16 cellular contexts compared by ENCODE assay signal in the genomic region with DNA sequence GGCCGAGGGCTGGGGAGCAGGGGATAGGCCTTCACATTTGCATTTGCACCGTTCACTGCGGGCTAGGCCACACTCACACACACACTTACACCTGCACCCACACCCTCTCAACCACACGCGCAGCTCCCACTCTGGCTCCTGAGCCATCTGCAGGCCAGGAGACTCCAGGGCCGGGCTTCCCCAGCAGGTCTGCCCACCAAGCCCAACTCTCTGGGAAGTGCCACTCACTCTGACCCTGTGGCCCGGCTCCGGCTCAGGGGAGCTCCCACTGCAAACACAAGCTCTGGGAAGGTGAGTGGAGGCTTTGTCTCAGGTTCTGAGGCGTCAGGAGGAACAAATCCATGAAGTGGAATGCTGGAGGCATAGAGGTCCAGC.
DNase-seq lines count a peak whose midpoint lies in the region; ATAC-seq and TF ChIP-seq lines count a peak whose summit lies in the region.
"Had no signal": no experiment of that assay in that cellular context is flagged by ENCODE, and none has a peak within 500 bp of the region (broad histone marks: within the 10 kb centered on the region; RNA-seq: fewer than 3 reads in every experiment).

No MANE protein-coding gene starts in this region.

- no peak overlapping the region for H2BK15ac ChIP-seq in neuronal stem cell (ENCODE audit: low read length)

- TF ChIP-seq POLR2A in heart left ventricle (IDR thresholded peaks at IDR 0.05) = no peak

- no peaks in the 10 kb centered on the region for H3K9me3 ChIP-seq in BLaER1
- no peaks in the 10 kb centered on the region for H3K9me3 ChIP-seq in WERI-Rb-1 (ENCODE audit: severe bottlenecking)
- no peaks in the 10 kb centered on the region for H3K9me3 ChIP-seq in neuronal stem cell (replicated peaks in 1 of 2; ENCODE audit: control insufficient read depth in 2 of 2, insufficient read depth in 1 of 2, low read depth in 1 of 2, low read length in 2 of 2)
- H3K9me3 ChIP-seq in heart left ventricle = no peaks in the 10 kb centered on the region

- H4K20me1 ChIP-seq in BLaER1 = peaks cover 10% of the 10 kb centered on the region; the same call in 1 of the 2 replicates

- no peak overlapping the region for H2BK120ac ChIP-seq in neuronal stem cell (ENCODE audit: low read depth, low read length)

- peak; percentile 54 for DNase-seq in H7
- DNase-seq in WERI-Rb-1 = no peak
- DNase-seq in neuronal stem cell (ENCODE audit: low spot score) = no peak
- no peak for DNase-seq in NCI-H2171 treated with DMSO at 0.1 percent for 48 hours (lab: John Stamatoyannopoulos, UW)
- DNase-seq in heart left ventricle = no peak
- no peak for DNase-seq in OCI-M1 (lab: John Stamatoyannopoulos, UW)
- DNase-seq: Calu3; CD4-positive, CD25-positive, alpha-beta regulatory T cell; DMS 273 treated with DMSO at 0.1 percent for 48 hours; GOT3; HCEC 1CT; HFFc6; IMR-90; KG1 had no signal

- H3K4me3 ChIP-seq in BLaER1 = no peak overlapping the region
- H3K4me3 ChIP-seq in H7 (ENCODE audit: insufficient read depth, low read depth, low read length) = no peak overlapping the region
- no peak overlapping the region for H3K4me3 ChIP-seq in WERI-Rb-1 (ENCODE audit: low read depth, low read length)
- H3K4me3 ChIP-seq in neuronal stem cell (ENCODE audit: low read length in 2 of 2) = no peak overlapping the region
- H3K4me3 ChIP-seq in heart left ventricle = no peak overlapping the region

- H3K4me1 ChIP-seq in BLaER1 = peaks cover 87% of the 10 kb centered on the region
- peaks cover 4 to 14% of the 10 kb centered on the region in 2 donors for H3K4me1 ChIP-seq in neuronal stem cell (ENCODE audit: control insufficient read depth in 2 of 2, insufficient read depth in 1 of 2, low read depth in 1 of 2, low read length in 2 of 2)
- H3K4me1 ChIP-seq in heart left ventricle = no peaks in the 10 kb centered on the region

- TF ChIP-seq CTCF in WERI-Rb-1 (IDR thresholded peaks at IDR 0.05; ENCODE audit: low read depth, low read length) = no peak
- TF ChIP-seq CTCF in heart left ventricle (IDR thresholded peaks at IDR 0.05) = no peak

- no peak overlapping the region for H2BK12ac ChIP-seq in neuronal stem cell (ENCODE audit: low read length)

- H3K36me3 ChIP-seq in BLaER1 = no peaks in the 10 kb centered on the region
- H3K36me3 ChIP-seq in H7 (replicated peaks; ENCODE audit: control insufficient read depth, insufficient read depth, low read length) = no peaks in the 10 kb centered on the region
- H3K36me3 ChIP-seq in WERI-Rb-1 = peaks cover 87% of the 10 kb centered on the region
- H3K36me3 ChIP-seq in neuronal stem cell (replicated peaks in 1 of 2; ENCODE audit: control insufficient read depth in 2 of 2, insufficient read depth in 2 of 2, low read length in 2 of 2) = no peaks in the 10 kb centered on the region
- no peaks in the 10 kb centered on the region for H3K36me3 ChIP-seq in heart left ventricle

- no peaks in the 10 kb centered on the region for H3K79me1 ChIP-seq in neuronal stem cell (ENCODE audit: low read depth, low read length)

- H3K27ac ChIP-seq in BLaER1 = no peak overlapping the region
- peak overlapping the region; percentile 16; the same call in 1 of the 2 replicates for H3K27ac ChIP-seq in WERI-Rb-1
- no peak overlapping the region for H3K27ac ChIP-seq in neuronal stem cell (replicated peaks; ENCODE audit: low read length)
- H3K27ac ChIP-seq in heart left ventricle = no peak overlapping the region
- H3K27ac ChIP-seq: 22Rv1 had no signal

- H4K91ac ChIP-seq in neuronal stem cell (ENCODE audit: low read depth, low read length, poor library complexity) = no peak overlapping the region

- H2AK5ac ChIP-seq in neuronal stem cell (ENCODE audit: low read depth, low read length) = peak overlapping the region; percentile 1

- H3K23ac ChIP-seq in neuronal stem cell (ENCODE audit: low read depth, low read length, poor library complexity) = peak overlapping the region; percentile 87

- H3K14ac ChIP-seq in neuronal stem cell (ENCODE audit: low read length) = no peak overlapping the region

- peak overlapping the region; percentile 32 for H3K18ac ChIP-seq in neuronal stem cell (ENCODE audit: low read length)

- intact Hi-C loops in heart left ventricle (cut with DNase I) = no loop called here

- H3K27me3 ChIP-seq in BLaER1 (no peaks in the 10 kb centered on the region), H7 (ENCODE audit: control insufficient read depth, insufficient read depth, low read length) (peaks cover 3% of the 10 kb centered on the region; the same call in 1 of the 2 replicates), WERI-Rb-1 (ENCODE audit: insufficient read depth, low read depth, severe bottlenecking) (no peaks in the 10 kb centered on the region), neuronal stem cell (ENCODE audit: control insufficient read depth in 3 of 3, insufficient read depth in 3 of 3, low read depth in 1 of 3, low read length in 3 of 3) (peaks cover 0 to 69% (median 0%) of the 10 kb centered on the region in 3 experiments), heart left ventricle (peaks cover 0 to 13% (median 0%) of the 10 kb centered on the region in 9 donors)

- H3K4ac ChIP-seq in neuronal stem cell (ENCODE audit: low read length) = no peak overlapping the region

- no peak overlapping the region for H3K9ac ChIP-seq in BLaER1
- H3K9ac ChIP-seq in neuronal stem cell (ENCODE audit: low read depth, low read length, poor library complexity) = no peak overlapping the region

- H2BK5ac ChIP-seq in neuronal stem cell (ENCODE audit: low read length) = peak overlapping the region; percentile 54

- H4K8ac ChIP-seq in neuronal stem cell (ENCODE audit: low read depth, low read length) = no peak overlapping the region

- no peak overlapping the region for H2AFZ ChIP-seq in neuronal stem cell (ENCODE audit: low read length)

- no peak for ATAC-seq in heart left ventricle

- WGBS in neuronal stem cell (ENCODE audit: extremely low coverage in 2 of 2, insufficient read length in 2 of 2, insufficient replicate concordance in 1 of 2), 2 donors = no CpG with 5 or more reads among the region's 9 CpGs
- 85 to 93% (median 92%) methylated on average over 7 to 9 of the region's 9 CpGs for WGBS in heart left ventricle, 4 donors

- H3K4me2 ChIP-seq in BLaER1 (peak overlapping the region; percentile 97), neuronal stem cell (ENCODE audit: insufficient read depth, low read length, poor library complexity, severe bottlenecking) (no peak overlapping the region)
